Comparison of ENCODE assay signal across 23 cellular contexts in the genomic region with DNA sequence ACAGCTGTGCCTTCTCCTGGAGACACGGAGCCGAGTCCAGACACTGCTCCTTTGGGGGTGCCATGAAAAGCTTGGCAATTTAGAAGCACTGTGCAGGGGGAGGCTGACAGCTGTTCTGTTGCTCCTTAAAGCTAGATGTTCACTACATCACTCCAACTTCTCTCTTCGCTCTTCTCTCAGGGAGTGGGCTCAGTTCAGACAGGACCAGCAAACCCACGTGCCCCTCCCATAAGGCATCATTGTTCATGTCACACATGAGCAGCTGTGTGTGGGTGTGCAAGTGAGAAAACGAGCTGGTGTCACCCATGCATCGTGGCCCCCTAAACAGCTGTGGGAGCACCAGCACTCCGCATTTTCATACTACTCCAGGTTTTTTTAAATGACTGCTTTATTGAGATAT.
"Had no signal": no experiment of that assay in that cellular context is flagged by ENCODE, and none has a peak within 500 bp of the region (broad histone marks: within the 10 kb centered on the region; RNA-seq: fewer than 3 reads in every experiment).

No MANE protein-coding gene starts in this region.

- ATAC-seq: Panc1, PC-3, Right ventricle myocardium inferior, SK-N-SH treated with all-trans-retinoic acid at 6 μM for 48 hours had no signal

- FAIRE-seq: HTR-8/SVneo had no signal

- H3K9me3 ChIP-seq: SJCRH30 had no signal

- H3K4me1 ChIP-seq: SJCRH30 had no signal

- H3K36me3 ChIP-seq: SJCRH30 had no signal

- H3K27ac ChIP-seq: HL-60, SJCRH30 had no signal

- DNase-seq: KBM-7; MV-4-11; NCI-H1048; NCI-H1105; NCI-H1417; NCI-H1436 treated with DMSO at 0.1 percent for 48 hours; NCI-H1694; NCI-H187 treated with DMSO at 0.1 percent for 48 hours; NCI-H2029 treated with DMSO at 0.1 percent for 48 hours; NCI-H2227 treated with DMSO at 0.1 percent for 48 hours; NCI-H510A; NCI-H524 treated with DMSO at 0.1 percent for 48 hours; NCI-H69; NCI-H774; NK-92 treated with Interleukin-12 subunit alpha and Interleukin-12 subunit beta, amount 100 ng/mL, for 24 hours; PC-3; SHP77 treated with DMSO at 0.1 percent for 48 hours; SJCRH30 had no signal

- H3K4me3 ChIP-seq: SJCRH30 had no signal

- H3K27me3 ChIP-seq: SJCRH30 had no signal
